ENCODE assay signal across 8 cellular contexts in genomic region chr16:21501223-21501868, GRCh38.
DNase-seq lines count a peak whose midpoint lies in the region; ATAC-seq and TF ChIP-seq lines count a peak whose summit lies in the region.
"Not testable (repeated sequence)": the region's sequence is repeated elsewhere in the genome, so short reads cannot be mapped to it uniquely, and the experiment has no call there.

No MANE protein-coding gene starts in this region.

- not testable (repeated sequence) for H3K27me3 ChIP-seq in smooth muscle cell (ENCODE audit: low read depth)

- peak overlapping the region; percentile 82 for H3K4me3 Mint-ChIP-seq in activated CD4-positive, alpha-beta memory T cell treated with anti-CD3 and anti-CD28 coated beads for 36 hours

- peaks cover 11% of the 10 kb centered on the region for H3F3A ChIP-seq in smooth muscle cell (ENCODE audit: low read depth)

- H3K27ac ChIP-seq in 22Rv1 = peak overlapping the region; percentile 95
- peak overlapping the region; percentile 99 for H3K27ac ChIP-seq in smooth muscle cell (ENCODE audit: low read depth)

- not testable (repeated sequence) for H3K27me3 Mint-ChIP-seq in activated CD4-positive, alpha-beta memory T cell treated with anti-CD3 and anti-CD28 coated beads for 36 hours

- H3K4me3 ChIP-seq in choroid plexus epithelial cell (ENCODE audit: low read depth, low read length) (peak overlapping the region; percentile 77), smooth muscle cell (peak overlapping the region; percentile 99)

- H3K4me1 Mint-ChIP-seq in activated CD4-positive, alpha-beta memory T cell treated with anti-CD3 and anti-CD28 coated beads for 36 hours (ENCODE audit: low read depth) = peaks cover 12% of the 10 kb centered on the region

- not testable (repeated sequence) for H3K4me1 ChIP-seq in smooth muscle cell (ENCODE audit: low read depth)

- ATAC-seq in GM19043 (IDR thresholded peaks at IDR 0.05; ENCODE audit: low read depth, unreplicated experiment) (peak; percentile 42), HG03064 (IDR thresholded peaks at IDR 0.05; ENCODE audit: low read depth, unreplicated experiment) (peak; percentile 41)

- H3K4me2 ChIP-seq in smooth muscle cell = peak overlapping the region; percentile 98

- H3K36me3 ChIP-seq in smooth muscle cell (ENCODE audit: low read depth) = not testable (repeated sequence)

- whole genome bisulfite sequencing in smooth muscle cell (ENCODE audit: low lambda C conversion rate) = 1% methylated on average over 41 of the region's 51 CpGs

- peak overlapping the region; percentile 93 for H2AFZ ChIP-seq in smooth muscle cell (ENCODE audit: low read depth)

- H3K79me2 ChIP-seq in smooth muscle cell (ENCODE audit: low read depth) = peaks cover 41% of the 10 kb centered on the region

- POLR2A ChIA-PET in activated CD4-positive, alpha-beta memory T cell treated with anti-CD3 and anti-CD28 coated beads for 36 hours (lab: Charles Lee) = interaction anchor here (1.0 to 1.4 kb wide), 2 partner anchors 18 to 19 kb away, joined by 3 read pairs; no protein-coding TSS in a partner anchor

- DNase-seq in NCI-H345 (lab: John Stamatoyannopoulos, UW) (peak; percentile 69), choroid plexus epithelial cell (ENCODE audit: low read depth) (peak; percentile 53), kidney tubule cell (ENCODE audit: low spot score) (peak; percentile 81)
- DNase-seq in activated CD4-positive, alpha-beta memory T cell treated with anti-CD3 and anti-CD28 coated beads for 36 hours = peak; percentile 73
- DNase-seq in smooth muscle cell (lab: John Stamatoyannopoulos, UW; ENCODE audit: unreplicated experiment) = not testable (repeated sequence)

- H3K36me3 Mint-ChIP-seq in activated CD4-positive, alpha-beta memory T cell treated with anti-CD3 and anti-CD28 coated beads for 36 hours = not testable (repeated sequence)

- H3K9ac ChIP-seq in smooth muscle cell (ENCODE audit: low read depth) = peak overlapping the region; percentile 97

- H3K27ac Mint-ChIP-seq in activated CD4-positive, alpha-beta memory T cell treated with anti-CD3 and anti-CD28 coated beads for 36 hours = peak overlapping the region; percentile 90

- not testable (repeated sequence) for TF ChIP-seq CTCF in 22Rv1 (IDR thresholded peaks at IDR 0.05); choroid plexus epithelial cell (conservative IDR thresholded peaks at IDR 0.05; ENCODE audit: low read depth, low read length); smooth muscle cell (IDR thresholded peaks at IDR 0.05; ENCODE audit: borderline replicate concordance, insufficient read depth, poor library complexity, severe bottlenecking)

- not testable (repeated sequence) for H3K9me3 ChIP-seq in smooth muscle cell (replicated peaks; ENCODE audit: low read depth)

- not testable (repeated sequence) for H3K9me3 Mint-ChIP-seq in activated CD4-positive, alpha-beta memory T cell treated with anti-CD3 and anti-CD28 coated beads for 36 hours

- CTCF ChIA-PET in activated CD4-positive, alpha-beta memory T cell treated with anti-CD3 and anti-CD28 coated beads for 36 hours (lab: Charles Lee) = not testable (repeated sequence)

- intact Hi-C loops in activated CD4-positive, alpha-beta memory T cell treated with anti-CD3 and anti-CD28 coated beads for 36 hours (cut with micrococcal nuclease) = loop anchor here (10.0 kb wide), 2 partner anchors 53 to 693 kb away; no protein-coding TSS in a partner anchor

- peaks cover 41% of the 10 kb centered on the region for H4K20me1 ChIP-seq in smooth muscle cell (ENCODE audit: low read depth)
